1 cellular context compared by ENCODE assay signal in the genomic region with DNA sequence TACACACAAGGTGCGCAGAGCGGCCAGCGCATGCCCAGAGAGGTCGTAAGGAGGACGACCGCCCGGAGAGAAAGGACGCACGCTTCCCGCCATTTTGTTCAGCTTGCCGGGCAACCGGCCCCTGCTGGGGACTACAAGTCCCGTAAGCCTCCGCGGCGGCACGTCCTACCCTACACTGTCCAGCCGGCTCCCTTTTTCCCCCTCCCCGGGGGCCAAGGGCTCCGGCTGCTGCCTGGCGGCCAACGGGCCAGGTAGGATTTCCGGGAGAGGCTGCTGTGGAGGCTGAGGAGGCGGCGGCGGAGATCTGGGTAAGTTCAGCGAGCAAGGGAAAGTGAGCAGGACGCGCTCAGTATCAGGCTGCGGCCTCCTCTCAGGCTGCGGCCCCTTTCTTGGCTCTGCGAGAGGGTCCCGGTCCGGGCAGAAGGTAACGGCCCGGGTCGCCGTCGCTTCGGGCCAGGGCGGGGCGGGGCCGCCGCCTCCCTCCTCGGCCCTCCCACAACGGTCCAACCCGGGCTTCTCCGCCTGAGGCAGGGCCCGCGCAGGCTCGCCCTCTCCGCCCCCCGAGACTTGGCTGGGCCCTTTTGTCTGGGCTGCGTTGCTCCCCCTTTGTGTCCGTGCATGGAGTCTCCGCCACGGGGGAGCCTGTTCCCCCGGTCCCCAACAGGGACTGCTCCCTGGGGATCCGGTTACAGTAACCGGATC.
A peak's percentile ranks its signal among the peaks of the same experiment; 100 is the strongest.
TF ChIP-seq lines count a peak whose summit lies in the region.

TSS of gene PHACTR4 (plus strand) at position 223 of the 702 bp plus-strand sequence. CDS start 37,708 bp downstream, outside the sequence.

TF ChIP-seq in HepG2, 621 proteins besides CTCF, POLR2A, EP300 and RAD21 (continued from another document and continues in another):
- TF ChIP-seq, protein P1, sequence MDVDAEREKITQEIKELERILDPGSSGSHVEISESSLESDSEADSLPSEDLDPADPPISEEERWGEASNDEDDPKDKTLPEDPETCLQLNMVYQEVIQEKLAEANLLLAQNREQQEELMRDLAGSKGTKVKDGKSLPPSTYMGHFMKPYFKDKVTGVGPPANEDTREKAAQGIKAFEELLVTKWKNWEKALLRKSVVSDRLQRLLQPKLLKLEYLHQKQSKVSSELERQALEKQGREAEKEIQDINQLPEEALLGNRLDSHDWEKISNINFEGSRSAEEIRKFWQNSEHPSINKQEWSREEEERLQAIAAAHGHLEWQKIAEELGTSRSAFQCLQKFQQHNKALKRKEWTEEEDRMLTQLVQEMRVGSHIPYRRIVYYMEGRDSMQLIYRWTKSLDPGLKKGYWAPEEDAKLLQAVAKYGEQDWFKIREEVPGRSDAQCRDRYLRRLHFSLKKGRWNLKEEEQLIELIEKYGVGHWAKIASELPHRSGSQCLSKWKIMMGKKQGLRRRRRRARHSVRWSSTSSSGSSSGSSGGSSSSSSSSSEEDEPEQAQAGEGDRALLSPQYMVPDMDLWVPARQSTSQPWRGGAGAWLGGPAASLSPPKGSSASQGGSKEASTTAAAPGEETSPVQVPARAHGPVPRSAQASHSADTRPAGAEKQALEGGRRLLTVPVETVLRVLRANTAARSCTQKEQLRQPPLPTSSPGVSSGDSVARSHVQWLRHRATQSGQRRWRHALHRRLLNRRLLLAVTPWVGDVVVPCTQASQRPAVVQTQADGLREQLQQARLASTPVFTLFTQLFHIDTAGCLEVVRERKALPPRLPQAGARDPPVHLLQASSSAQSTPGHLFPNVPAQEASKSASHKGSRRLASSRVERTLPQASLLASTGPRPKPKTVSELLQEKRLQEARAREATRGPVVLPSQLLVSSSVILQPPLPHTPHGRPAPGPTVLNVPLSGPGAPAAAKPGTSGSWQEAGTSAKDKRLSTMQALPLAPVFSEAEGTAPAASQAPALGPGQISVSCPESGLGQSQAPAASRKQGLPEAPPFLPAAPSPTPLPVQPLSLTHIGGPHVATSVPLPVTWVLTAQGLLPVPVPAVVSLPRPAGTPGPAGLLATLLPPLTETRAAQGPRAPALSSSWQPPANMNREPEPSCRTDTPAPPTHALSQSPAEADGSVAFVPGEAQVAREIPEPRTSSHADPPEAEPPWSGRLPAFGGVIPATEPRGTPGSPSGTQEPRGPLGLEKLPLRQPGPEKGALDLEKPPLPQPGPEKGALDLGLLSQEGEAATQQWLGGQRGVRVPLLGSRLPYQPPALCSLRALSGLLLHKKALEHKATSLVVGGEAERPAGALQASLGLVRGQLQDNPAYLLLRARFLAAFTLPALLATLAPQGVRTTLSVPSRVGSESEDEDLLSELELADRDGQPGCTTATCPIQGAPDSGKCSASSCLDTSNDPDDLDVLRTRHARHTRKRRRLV (CRISPR knock-in tag; IDR thresholded peaks at IDR 0.05) = 0 out of 2 replicates have a peak, but pooled peaks have one; percentile 40
- TF ChIP-seq ZNF205 (CRISPR knock-in tag; IDR thresholded peaks at IDR 0.05) (peak; percentile 55; the same call in 1 of the 2 replicates), ZNF180 (CRISPR knock-in tag; IDR thresholded peaks at IDR 0.05; ENCODE audit: borderline replicate concordance, low read depth) (no peak), ARID2 (CRISPR knock-in tag; IDR thresholded peaks at IDR 0.05; ENCODE audit: borderline replicate concordance) (no peak; the same call in 1 of the 2 replicates), MTA1 (CRISPR knock-in tag; IDR thresholded peaks at IDR 0.05; ENCODE audit: borderline replicate concordance) (peak; percentile 28; the same call in 1 of the 2 replicates), RCOR2 (CRISPR knock-in tag; IDR thresholded peaks at IDR 0.05) (peak; percentile 67; the same call in 1 of the 2 replicates), ZNF512B (CRISPR knock-in tag; IDR thresholded peaks at IDR 0.05; ENCODE audit: borderline replicate concordance) (no peak), SOX5 (CRISPR knock-in tag; IDR thresholded peaks at IDR 0.05; ENCODE audit: borderline replicate concordance) (no peak; the same call in 1 of the 2 replicates), PHF8 (CRISPR knock-in tag; IDR thresholded peaks at IDR 0.05) (peak; percentile 91), ZNF816 (CRISPR knock-in tag; IDR thresholded peaks at IDR 0.05; ENCODE audit: borderline replicate concordance) (peak; percentile 49; the same call in 1 of the 2 replicates), HNRNPK (IDR thresholded peaks at IDR 0.05; ENCODE audit: low read depth, low read length, poor library complexity, severe bottlenecking) (peak; percentile 60), ZBTB37 (CRISPR knock-in tag; IDR thresholded peaks at IDR 0.05) (no peak), HNF4A (CRISPR knock-in tag; IDR thresholded peaks at IDR 0.05) (no peak), SRSF1 (optimal IDR thresholded peaks at IDR 0.05; ENCODE audit: low read depth, low read length) (peak; percentile 98), FOXK1 (CRISPR knock-in tag; IDR thresholded peaks at IDR 0.05; ENCODE audit: borderline replicate concordance, low read depth) (no peak), ZNF609 (CRISPR knock-in tag; IDR thresholded peaks at IDR 0.05; ENCODE audit: borderline replicate concordance) (no peak), ZKSCAN8 (CRISPR knock-in tag; IDR thresholded peaks at IDR 0.05; ENCODE audit: borderline replicate concordance) (peak; percentile 47; the same call in 1 of the 2 replicates), ZNF703 (CRISPR knock-in tag; IDR thresholded peaks at IDR 0.05; ENCODE audit: borderline replicate concordance) (no peak), RFX5 (IDR thresholded peaks at IDR 0.05; ENCODE audit: low read depth, low read length) (no peak), TCF7 (IDR thresholded peaks at IDR 0.05; ENCODE audit: low read depth) (no peak), TSC22D2 (CRISPR knock-in tag; IDR thresholded peaks at IDR 0.05; ENCODE audit: borderline replicate concordance) (0 out of 2 replicates have a peak, but pooled peaks have one; percentile 40), ZNF337 (CRISPR knock-in tag; IDR thresholded peaks at IDR 0.05; ENCODE audit: borderline replicate concordance, low read depth) (no peak), ZNF17 (CRISPR knock-in tag; IDR thresholded peaks at IDR 0.05) (no peak), ZFX (CRISPR knock-in tag; IDR thresholded peaks at IDR 0.05; ENCODE audit: low read depth) (peak; percentile 96), KMT2B (CRISPR knock-in tag; IDR thresholded peaks at IDR 0.05) (peak; percentile 74), GATA4 (IDR thresholded peaks at IDR 0.05; ENCODE audit: borderline replicate concordance, low read depth) (peak; percentile 59), ZNF720 (CRISPR knock-in tag; IDR thresholded peaks at IDR 0.05) (no peak), PRDM10 (CRISPR knock-in tag; IDR thresholded peaks at IDR 0.05; ENCODE audit: low read depth) (peak; percentile 79; the same call in 1 of the 2 replicates), HIVEP1 (CRISPR knock-in tag; IDR thresholded peaks at IDR 0.05) (peak; percentile 77; the same call in 1 of the 2 replicates)
- TF ChIP-seq, protein P2, sequence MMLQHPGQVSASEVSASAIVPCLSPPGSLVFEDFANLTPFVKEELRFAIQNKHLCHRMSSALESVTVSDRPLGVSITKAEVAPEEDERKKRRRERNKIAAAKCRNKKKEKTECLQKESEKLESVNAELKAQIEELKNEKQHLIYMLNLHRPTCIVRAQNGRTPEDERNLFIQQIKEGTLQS (CRISPR knock-in tag; IDR thresholded peaks at IDR 0.05) = peak; percentile 9; the same call in 1 of the 2 replicates
- TF ChIP-seq, protein P3, sequence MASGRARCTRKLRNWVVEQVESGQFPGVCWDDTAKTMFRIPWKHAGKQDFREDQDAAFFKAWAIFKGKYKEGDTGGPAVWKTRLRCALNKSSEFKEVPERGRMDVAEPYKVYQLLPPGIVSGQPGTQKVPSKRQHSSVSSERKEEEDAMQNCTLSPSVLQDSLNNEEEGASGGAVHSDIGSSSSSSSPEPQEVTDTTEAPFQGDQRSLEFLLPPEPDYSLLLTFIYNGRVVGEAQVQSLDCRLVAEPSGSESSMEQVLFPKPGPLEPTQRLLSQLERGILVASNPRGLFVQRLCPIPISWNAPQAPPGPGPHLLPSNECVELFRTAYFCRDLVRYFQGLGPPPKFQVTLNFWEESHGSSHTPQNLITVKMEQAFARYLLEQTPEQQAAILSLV (CRISPR knock-in tag; IDR thresholded peaks at IDR 0.05; ENCODE audit: borderline replicate concordance) = peak; percentile 75; the same call in 1 of the 2 replicates
- TF ChIP-seq, protein P4, sequence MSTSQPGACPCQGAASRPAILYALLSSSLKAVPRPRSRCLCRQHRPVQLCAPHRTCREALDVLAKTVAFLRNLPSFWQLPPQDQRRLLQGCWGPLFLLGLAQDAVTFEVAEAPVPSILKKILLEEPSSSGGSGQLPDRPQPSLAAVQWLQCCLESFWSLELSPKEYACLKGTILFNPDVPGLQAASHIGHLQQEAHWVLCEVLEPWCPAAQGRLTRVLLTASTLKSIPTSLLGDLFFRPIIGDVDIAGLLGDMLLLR (CRISPR knock-in tag; IDR thresholded peaks at IDR 0.05) = no peak
